In genomic region chr19:6590458-6591319, GRCh38 we compare ENCODE assay signal across 8 cellular contexts. TPM values are rescaled to one million over a fixed set of nuclear protein-coding genes. Genes with fewer than 3 reads are reported as not detected.
DNase-seq lines count a peak whose midpoint lies in the region; ATAC-seq and TF ChIP-seq lines count a peak whose summit lies in the region.

Gene CD70 (minus strand): TSS chr19:6591150. CDS start chr19:6591002, 148 bp downstream.

- H3K27me3 Mint-ChIP-seq in WTC11 (ENCODE audit: low read depth) (peaks cover 91% of the 10 kb centered on the region), endodermal cell (ENCODE audit: insufficient read depth) (peaks cover 95% of the 10 kb centered on the region)

- H3K27ac Mint-ChIP-seq in WTC11 = no peak within 1 kb of the TSS
- H3K27ac Mint-ChIP-seq in endodermal cell = no peak within 1 kb of the TSS

- peaks cover 4% of the 10 kb centered on the region for H3K9me3 ChIP-seq in endodermal cell (ENCODE audit: control insufficient read depth, low read length)

- H3K36me3 Mint-ChIP-seq in WTC11 (no peaks in the 10 kb centered on the region), endodermal cell (ENCODE audit: low read depth) (no peaks in the 10 kb centered on the region)

- H3K4me1 ChIP-seq in endodermal cell (ENCODE audit: control insufficient read depth, insufficient read depth, low read length) = no peaks in the 10 kb centered on the region

- H3K4me3 ChIP-seq in endodermal cell (ENCODE audit: low read length) = no peak within 1 kb of the TSS

- POLR2A ChIA-PET in WTC11 (lab: Charles Lee) = interaction anchor here (1.0 kb wide), 1 partner anchor 39 kb away, joined by 3 read pairs; no protein-coding TSS in a partner anchor

- H3K4me1 Mint-ChIP-seq in WTC11 = peaks cover 36% of the 10 kb centered on the region
- H3K4me1 Mint-ChIP-seq in endodermal cell = peaks cover 27% of the 10 kb centered on the region

- peaks cover 3% of the 10 kb centered on the region; the same call in 1 of the 2 replicates for H3K9me3 Mint-ChIP-seq in WTC11
- H3K9me3 Mint-ChIP-seq in endodermal cell = peaks cover 7% of the 10 kb centered on the region

- H3K4me3 Mint-ChIP-seq in WTC11 = peak within 1 kb of the TSS; percentile 73
- H3K4me3 Mint-ChIP-seq in endodermal cell = peak within 1 kb of the TSS; percentile 34

- CTCF ChIA-PET in WTC11 (lab: Charles Lee) = no interaction called here

- ATAC-seq in GM19351 (IDR thresholded peaks at IDR 0.05; ENCODE audit: unreplicated experiment) = peak; percentile 43
- peak; percentile 42 for ATAC-seq in HG03520 (IDR thresholded peaks at IDR 0.05; ENCODE audit: unreplicated experiment)
- peak; percentile 79 for ATAC-seq in WTC11

- 10 to 44% methylated on average over 15 to 49 of the region's 49 CpGs for WGBS in endodermal cell (ENCODE audit: insufficient coverage in 1 of 2, insufficient read length in 1 of 2), 2 experiments

- TF ChIP-seq CTCF in WTC11 (IDR thresholded peaks at IDR 0.05) (no peak), endodermal cell (conservative IDR thresholded peaks at IDR 0.05) (no peak)

- peak; percentile 20 for DNase-seq in AG08396 (ENCODE audit: low spot score)
- DNase-seq in WTC11 (ENCODE audit: low spot score) = peak; percentile 65
- peak; percentile 91 for DNase-seq in endodermal cell
- peak; percentile 63 for DNase-seq in renal cortical epithelial cell (ENCODE audit: low read depth)
- no peak for DNase-seq in KG1 (lab: John Stamatoyannopoulos, UW)
- no peak for DNase-seq in NCI-H2081 (lab: John Stamatoyannopoulos, UW)

- H3K27me3 ChIP-seq in endodermal cell (ENCODE audit: control insufficient read depth, insufficient read depth, low read length, poor library complexity, severe bottlenecking) = peaks cover 57% of the 10 kb centered on the region

- H3K27ac ChIP-seq in endodermal cell (ENCODE audit: low read depth, low read length) = no peak within 1 kb of the TSS

- no peak within 1 kb of the TSS for H3K9ac ChIP-seq in endodermal cell (ENCODE audit: extremely low read depth, low read length, poor library complexity, severe bottlenecking)

- no peaks in the 10 kb centered on the region for H3K36me3 ChIP-seq in endodermal cell (ENCODE audit: control insufficient read depth, insufficient read depth, low read length)

TF ChIP-seq in WTC11, 78 proteins besides CTCF, POLR2A, EP300 and RAD21:
- TF ChIP-seq, protein P1, sequence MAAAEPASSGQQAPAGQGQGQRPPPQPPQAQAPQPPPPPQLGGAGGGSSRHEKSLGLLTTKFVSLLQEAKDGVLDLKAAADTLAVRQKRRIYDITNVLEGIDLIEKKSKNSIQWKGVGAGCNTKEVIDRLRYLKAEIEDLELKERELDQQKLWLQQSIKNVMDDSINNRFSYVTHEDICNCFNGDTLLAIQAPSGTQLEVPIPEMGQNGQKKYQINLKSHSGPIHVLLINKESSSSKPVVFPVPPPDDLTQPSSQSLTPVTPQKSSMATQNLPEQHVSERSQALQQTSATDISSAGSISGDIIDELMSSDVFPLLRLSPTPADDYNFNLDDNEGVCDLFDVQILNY (CRISPR knock-in tag; IDR thresholded peaks at IDR 0.05) = 0 out of 2 replicates have a peak, but pooled peaks have one; percentile 28
- TF ChIP-seq RELA (CRISPR knock-in tag; IDR thresholded peaks at IDR 0.05; ENCODE audit: borderline replicate concordance) (no peak), E2F1 (CRISPR knock-in tag; IDR thresholded peaks at IDR 0.05) (no peak), ZNF423 (CRISPR knock-in tag; IDR thresholded peaks at IDR 0.05) (no peak), KAT7 (CRISPR knock-in tag; IDR thresholded peaks at IDR 0.05; ENCODE audit: borderline replicate concordance) (peak; percentile 27; the same call in 1 of the 2 replicates), HMGXB4 (CRISPR knock-in tag; IDR thresholded peaks at IDR 0.05) (0 out of 2 replicates have a peak, but pooled peaks have one; percentile 53)
- TF ChIP-seq, protein P2, sequence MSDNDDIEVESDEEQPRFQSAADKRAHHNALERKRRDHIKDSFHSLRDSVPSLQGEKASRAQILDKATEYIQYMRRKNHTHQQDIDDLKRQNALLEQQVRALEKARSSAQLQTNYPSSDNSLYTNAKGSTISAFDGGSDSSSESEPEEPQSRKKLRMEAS (CRISPR knock-in tag; IDR thresholded peaks at IDR 0.05) = peak; percentile 79; the same call in 1 of the 2 replicates

RNA-seq across cellular contexts. Expression of gene CD70, which starts in this region (rescaled TPM):
- total RNA-seq in WTC11 (2021) = 1.7 to 2.1 TPM (median 1.7 TPM) in 3 replicates
- 1 to 10 TPM in 1 of 2 donors, under 1 TPM in 1; 0.92 to 1.8 TPM for total RNA-seq in endodermal cell
- 0.43 TPM for polyA plus RNA-seq in endodermal cell (2013, experiment 1 of 2)
- 0.62 TPM for polyA plus RNA-seq in endodermal cell (2013, experiment 2 of 2)
- 26.0 and 112 TPM in 2 replicates for total RNA-seq in renal cortical epithelial cell

Comparison
In these comparisons a context has a peak if more than half of its experiments do, and no peak if none do; other contexts are left out.
1. DNase-seq: peak in AG08396 (single experiment), WTC11 (single experiment), endodermal cell (single experiment) and renal cortical epithelial cell (single experiment); none in KG1 (single experiment) and NCI-H2081 (0 of 2).
2. Peak in every context shown above with its lines, with median percentiles within 50 percentile points of each other: ATAC-seq.